In genomic region chr2:152718047-152718908, GRCh38 we compare ENCODE assay signal across 8 cellular contexts. TPM values are rescaled to one million over a fixed set of nuclear protein-coding genes. Genes with fewer than 3 reads are reported as not detected.
DNase-seq lines count a peak whose midpoint lies in the region; ATAC-seq lines count a peak whose summit lies in the region.

TSS of gene ARL6IP6 (plus strand) at chr2:152718620. CDS start at chr2:152718625, 5 bp downstream.

- peak; percentile 82 to 86 for ATAC-seq in natural killer cell treated with Interleukin-12 subunit alpha and Interleukin-12 subunit beta and Interleukin-15 and Interleukin-18, amount 100 ng/mL, for 72 hours

- H3K9me3 ChIP-seq in ES-I3 (ENCODE audit: control insufficient read depth, insufficient read depth, low read length) (no peaks in the 10 kb centered on the region), HAP-1 (no peaks in the 10 kb centered on the region), MG63 (no peaks in the 10 kb centered on the region)

- no peaks in the 10 kb centered on the region for H3K27me3 ChIP-seq in HAP-1 (ENCODE audit: low read depth)
- no peaks in the 10 kb centered on the region for H3K27me3 ChIP-seq in MG63

- peak; percentile 84 to 95 for DNase-seq in HAP-1 (ENCODE audit: low spot score in 2 of 2)
- DNase-seq in MG63: peak; percentile 95
- peak; percentile 46 to 71 for DNase-seq in SHP77 (lab: John Stamatoyannopoulos, UW)
- peak; percentile 94 for DNase-seq in activated effector memory CD4-positive, alpha-beta T cell treated with Interleukin-2 at 50 U/mL for 16 hours
- DNase-seq in fibroblast of peridontal ligament (ENCODE audit: extremely low read depth): peak; percentile 82
- DNase-seq in natural killer cell treated with Interleukin-12 subunit alpha and Interleukin-12 subunit beta and Interleukin-15 and Interleukin-18, amount 100 ng/mL, for 72 hours (ENCODE audit: low spot score): peak; percentile 97
- peak; percentile 93 for DNase-seq in stimulated activated naive CD4-positive, alpha-beta T cell treated with Interleukin-2 at 50 U/mL for 16 hours (lab: John Stamatoyannopoulos, UW)

- in situ Hi-C loops in HAP-1 (cut with MboI; ENCODE audit: low sequenced_read_pairs): no loop called here

- no peaks in the 10 kb centered on the region for H3K27me3 Mint-ChIP-seq in natural killer cell treated with Interleukin-12 subunit alpha and Interleukin-12 subunit beta and Interleukin-15 and Interleukin-18, amount 100 ng/mL, for 72 hours

- H3K4me1 ChIP-seq in ES-I3 (ENCODE audit: insufficient read depth, low read length): peaks cover 7% of the 10 kb centered on the region; the same call in 1 of the 2 replicates
- peaks cover 17% of the 10 kb centered on the region for H3K4me1 ChIP-seq in HAP-1

- peaks cover 36 to 53% of the 10 kb centered on the region in 2 donors for H3K4me1 Mint-ChIP-seq in natural killer cell treated with Interleukin-12 subunit alpha and Interleukin-12 subunit beta and Interleukin-15 and Interleukin-18, amount 100 ng/mL, for 72 hours (ENCODE audit: low read depth in 2 of 2)

- peak within 1 kb of the TSS; percentile 94 for H3K9ac ChIP-seq in ES-I3 (ENCODE audit: low read depth, low read length)

- peak within 1 kb of the TSS; percentile 93 to 96 for H3K27ac Mint-ChIP-seq in natural killer cell treated with Interleukin-12 subunit alpha and Interleukin-12 subunit beta and Interleukin-15 and Interleukin-18, amount 100 ng/mL, for 72 hours

- H3K36me3 ChIP-seq in ES-I3 (ENCODE audit: insufficient read depth, low read length) (no peaks in the 10 kb centered on the region; the same call in 1 of the 2 replicates), HAP-1 (replicated peaks) (peaks cover 47% of the 10 kb centered on the region), MG63 (peaks cover 24% of the 10 kb centered on the region)

- H3K36me3 Mint-ChIP-seq in natural killer cell treated with Interleukin-12 subunit alpha and Interleukin-12 subunit beta and Interleukin-15 and Interleukin-18, amount 100 ng/mL, for 72 hours: peaks cover 28% of the 10 kb centered on the region

- H3K4me3 Mint-ChIP-seq in natural killer cell treated with Interleukin-12 subunit alpha and Interleukin-12 subunit beta and Interleukin-15 and Interleukin-18, amount 100 ng/mL, for 72 hours: peak within 1 kb of the TSS; percentile 100

- H3K9me3 Mint-ChIP-seq in natural killer cell treated with Interleukin-12 subunit alpha and Interleukin-12 subunit beta and Interleukin-15 and Interleukin-18, amount 100 ng/mL, for 72 hours: no peaks in the 10 kb centered on the region

- H3K4me3 ChIP-seq in HAP-1: peak within 1 kb of the TSS; percentile 88
- H3K4me3 ChIP-seq in MG63: peak within 1 kb of the TSS; percentile 93

RNA-seq across cellular contexts. Expression of gene ARL6IP6, which starts in this region (rescaled TPM):
- total RNA-seq in MG63 (2014; rRNA removed; shearing (Covaris generic); ENCODE audit: low replicate concordance): 29.5 and 37.4 TPM in 2 replicates
- total RNA-seq in natural killer cell treated with Interleukin-12 subunit alpha and Interleukin-12 subunit beta and Interleukin-15 and Interleukin-18, amount 100 ng/mL, for 72 hours: 10 to 100 TPM; 22.3 to 24.0 TPM

Comparison
In these comparisons a context has a peak if more than half of its experiments do, and no peak if none do; other contexts are left out.
1. Peak in every context shown above with its lines: DNase-seq, ATAC-seq and H3K4me3 ChIP-seq.